17 cellular contexts compared by ENCODE assay signal in genomic region chr2:29072971-29073725, GRCh38. TPM values are rescaled to one million over a fixed set of nuclear protein-coding genes. Genes with fewer than 3 reads are reported as not detected.
A peak's percentile ranks its signal among the peaks of the same experiment; 100 is the strongest.
DNase-seq lines count a peak whose midpoint lies in the region; ATAC-seq and TF ChIP-seq lines count a peak whose summit lies in the region.
"Had no signal": no experiment of that assay in that cellular context is flagged by ENCODE, and none has a peak within 500 bp of the region (broad histone marks: within the 10 kb centered on the region; RNA-seq: fewer than 3 reads in every experiment).

No MANE protein-coding gene starts in this region.

- H3K9me3 ChIP-seq in BLaER1 (0 out of 2 replicates have a peak, but pooled peaks cover 5% of the 10 kb centered on the region), neural progenitor cell (ENCODE audit: low read depth) (no peaks in the 10 kb centered on the region), PC-3 (ENCODE audit: low read length) (no peaks in the 10 kb centered on the region)

- no peak overlapping the region for H3K9ac ChIP-seq in BLaER1
- H3K9ac ChIP-seq in neural progenitor cell: no peak overlapping the region
- no peak overlapping the region for H3K9ac ChIP-seq in PC-3 (ENCODE audit: low read length)

- H3K4me2 ChIP-seq in BLaER1 (peak overlapping the region; percentile 79), neural progenitor cell (no peak overlapping the region), PC-3 (ENCODE audit: low read length) (no peak overlapping the region)

- H3K4me3 ChIP-seq in BLaER1: no peak overlapping the region
- H3K4me3 ChIP-seq in neural progenitor cell: no peak overlapping the region
- no peak overlapping the region for H3K4me3 ChIP-seq in PC-3 (ENCODE audit: low read length)

- no peaks in the 10 kb centered on the region for H3K36me3 Mint-ChIP-seq in activated CD8-positive, alpha-beta memory T cell treated with anti-CD3 and anti-CD28 coated beads, Interleukin-2, amount 10 ng/mL, durations not matched to agents 7 days and 5 days
- no peaks in the 10 kb centered on the region for H3K36me3 Mint-ChIP-seq in neural progenitor cell
- no peaks in the 10 kb centered on the region for H3K36me3 Mint-ChIP-seq in activated naive CD4-positive, alpha-beta T cell treated with anti-CD3 and anti-CD28 coated beads for 36 hours (ENCODE audit: low read depth)
- H3K36me3 Mint-ChIP-seq: CD14-positive monocyte; CD8-positive, alpha-beta T cell had no signal

- H3K79me2 ChIP-seq in neural progenitor cell (ENCODE audit: low read depth): no peaks in the 10 kb centered on the region
- H3K79me2 ChIP-seq in PC-3 (ENCODE audit: low read length): no peaks in the 10 kb centered on the region

- CTCF ChIA-PET in activated CD8-positive, alpha-beta memory T cell treated with anti-CD3 and anti-CD28 coated beads, Interleukin-2, amount 10 ng/mL, durations not matched to agents 7 days and 5 days (lab: Charles Lee): no interaction called here
- CTCF ChIA-PET in PC-3 (lab: Charles Lee): no interaction called here
- CTCF ChIA-PET in activated naive CD4-positive, alpha-beta T cell treated with anti-CD3 and anti-CD28 coated beads for 36 hours (lab: Charles Lee): no interaction called here

- no peaks in the 10 kb centered on the region for H3K4me1 Mint-ChIP-seq in activated CD8-positive, alpha-beta memory T cell treated with anti-CD3 and anti-CD28 coated beads, Interleukin-2, amount 10 ng/mL, durations not matched to agents 7 days and 5 days
- H3K4me1 Mint-ChIP-seq in neural progenitor cell: peaks cover 60% of the 10 kb centered on the region
- H3K4me1 Mint-ChIP-seq in activated naive CD4-positive, alpha-beta T cell treated with anti-CD3 and anti-CD28 coated beads for 36 hours (ENCODE audit: low read depth): no peaks in the 10 kb centered on the region
- H3K4me1 Mint-ChIP-seq: B cell had no signal

- no peaks in the 10 kb centered on the region for H3K9me2 ChIP-seq in PC-3 (replicated peaks; ENCODE audit: low read length)

- H3K4me1 ChIP-seq in BLaER1 (peaks cover 38% of the 10 kb centered on the region), neural progenitor cell (peaks cover 29% of the 10 kb centered on the region), PC-3 (ENCODE audit: insufficient read depth, low read length) (no peaks in the 10 kb centered on the region)

- intact Hi-C loops in PC-3 (cut with micrococcal nuclease): no loop called here
- intact Hi-C loops in activated naive CD4-positive, alpha-beta T cell treated with anti-CD3 and anti-CD28 coated beads for 36 hours (cut with micrococcal nuclease): no loop called here

- H3K36me3 ChIP-seq in BLaER1 (no peaks in the 10 kb centered on the region), neural progenitor cell (no peaks in the 10 kb centered on the region), PC-3 (ENCODE audit: low read depth, low read length) (no peaks in the 10 kb centered on the region)

- no TSS peak for BruUV-seq in PC-3 (replicated peaks; lab: Mats Ljungman, UMichigan)

- DNase-seq in activated CD8-positive, alpha-beta memory T cell treated with anti-CD3 and anti-CD28 coated beads, Interleukin-2, amount 10 ng/mL, durations not matched to agents 7 days and 5 days: peak; percentile 19
- DNase-seq in activated CD8-positive, alpha-beta memory T cell treated with anti-CD3 and anti-CD28 coated beads for 24 hours: no peak
- DNase-seq in DMS79 (lab: John Stamatoyannopoulos, UW) (peak; percentile 81), neural progenitor cell (ENCODE audit: low spot score) (no peak), PC-3 (no peak)
- DNase-seq in activated T-cell treated with anti-CD3 and anti-CD28 coated beads, Interleukin-2, amount 50 U/mL, for 1 hour: no peak
- no peak for DNase-seq in activated naive CD4-positive, alpha-beta T cell treated with anti-CD3 and anti-CD28 coated beads for 36 hours
- DNase-seq: CD8-positive, alpha-beta T cell; COR-L47; DMS153; GF-D8; HCEC 1CT; HFFc6 had no signal

- no peaks in the 10 kb centered on the region for H3K27me3 Mint-ChIP-seq in activated CD8-positive, alpha-beta memory T cell treated with anti-CD3 and anti-CD28 coated beads, Interleukin-2, amount 10 ng/mL, durations not matched to agents 7 days and 5 days
- H3K27me3 Mint-ChIP-seq in neural progenitor cell (ENCODE audit: insufficient read depth, low read depth): peaks cover 8% of the 10 kb centered on the region
- H3K27me3 Mint-ChIP-seq in activated naive CD4-positive, alpha-beta T cell treated with anti-CD3 and anti-CD28 coated beads for 36 hours (ENCODE audit: low read depth): no peaks in the 10 kb centered on the region

- H2AFZ ChIP-seq in neural progenitor cell (replicated peaks) (no peak overlapping the region), PC-3 (ENCODE audit: low read length) (no peak overlapping the region)

- H3K27ac ChIP-seq in BLaER1 (0 out of 2 replicates have a peak overlapping the region, but pooled peaks have one; percentile 0), neural progenitor cell (no peak overlapping the region), PC-3 (ENCODE audit: low read length) (no peak overlapping the region)

- H4K20me1 ChIP-seq in BLaER1 (no peaks in the 10 kb centered on the region), neural progenitor cell (ENCODE audit: low read depth) (no peaks in the 10 kb centered on the region), PC-3 (ENCODE audit: low read length) (no peaks in the 10 kb centered on the region)

- H3F3A ChIP-seq in neural progenitor cell (ENCODE audit: low read depth) (no peaks in the 10 kb centered on the region), PC-3 (ENCODE audit: low read length, unreplicated experiment) (no peaks in the 10 kb centered on the region)

- H3K27me3 ChIP-seq in BLaER1: no peaks in the 10 kb centered on the region
- H3K27me3 ChIP-seq in neural progenitor cell: no peaks in the 10 kb centered on the region
- no peaks in the 10 kb centered on the region for H3K27me3 ChIP-seq in PC-3 (ENCODE audit: low read length)

- no peak overlapping the region for H3K4me3 Mint-ChIP-seq in activated CD8-positive, alpha-beta memory T cell treated with anti-CD3 and anti-CD28 coated beads, Interleukin-2, amount 10 ng/mL, durations not matched to agents 7 days and 5 days
- H3K4me3 Mint-ChIP-seq in neural progenitor cell: no peak overlapping the region
- no peak overlapping the region for H3K4me3 Mint-ChIP-seq in activated naive CD4-positive, alpha-beta T cell treated with anti-CD3 and anti-CD28 coated beads for 36 hours
- H3K4me3 Mint-ChIP-seq: B cell; CD14-positive monocyte; CD8-positive, alpha-beta T cell; HFFc6 had no signal

- TF ChIP-seq CTCF in neural progenitor cell (IDR thresholded peaks at IDR 0.05): no peak
- no peak for TF ChIP-seq CTCF in PC-3 (conservative IDR thresholded peaks at IDR 0.05; ENCODE audit: low read depth, low read length)

- ATAC-seq in activated CD8-positive, alpha-beta memory T cell treated with anti-CD3 and anti-CD28 coated beads, Interleukin-2, amount 10 ng/mL, durations not matched to agents 7 days and 5 days: no peak
- ATAC-seq in PC-3: no peak
- ATAC-seq: CD8-positive, alpha-beta T cell had no signal

- H3K27ac Mint-ChIP-seq in activated CD8-positive, alpha-beta memory T cell treated with anti-CD3 and anti-CD28 coated beads, Interleukin-2, amount 10 ng/mL, durations not matched to agents 7 days and 5 days: no peak overlapping the region
- peak overlapping the region; percentile 60 for H3K27ac Mint-ChIP-seq in neural progenitor cell
- no peak overlapping the region for H3K27ac Mint-ChIP-seq in activated naive CD4-positive, alpha-beta T cell treated with anti-CD3 and anti-CD28 coated beads for 36 hours
- H3K27ac Mint-ChIP-seq: B cell; CD8-positive, alpha-beta T cell; HFFc6 had no signal

- no peaks in the 10 kb centered on the region for H3K9me3 Mint-ChIP-seq in activated CD8-positive, alpha-beta memory T cell treated with anti-CD3 and anti-CD28 coated beads, Interleukin-2, amount 10 ng/mL, durations not matched to agents 7 days and 5 days (ENCODE audit: low read depth)
- H3K9me3 Mint-ChIP-seq in neural progenitor cell: peaks cover 7% of the 10 kb centered on the region
- H3K9me3 Mint-ChIP-seq in activated naive CD4-positive, alpha-beta T cell treated with anti-CD3 and anti-CD28 coated beads for 36 hours: no peaks in the 10 kb centered on the region
- H3K9me3 Mint-ChIP-seq: HFFc6 had no signal

- POLR2A ChIA-PET in PC-3 (lab: Charles Lee; ENCODE audit: unreplicated experiment): no interaction called here

RNA-seq across cellular contexts. Expression of gene PCARE, which starts 1.2 kb away (rescaled TPM):
- not detected for total RNA-seq in activated CD8-positive, alpha-beta memory T cell treated with anti-CD3 and anti-CD28 coated beads, Interleukin-2, amount 10 ng/mL, durations not matched to agents 7 days and 5 days
- total RNA-seq in neural progenitor cell (ENCODE audit: low replicate concordance) (not detected in 2 replicates), PC-3 (2014; rRNA removed) (not detected in 2 replicates)
- total RNA-seq in activated naive CD4-positive, alpha-beta T cell treated with anti-CD3 and anti-CD28 coated beads for 36 hours: not detected
- total RNA-seq: B cell; CD8-positive, alpha-beta T cell; H4; HFFc6 had no signal

RNA-seq across cellular contexts. Expression of gene CLIP4, which starts 42.1 kb away (rescaled TPM):
- 10 to 100 TPM; 27.6 to 36.7 TPM for total RNA-seq in activated CD8-positive, alpha-beta memory T cell treated with anti-CD3 and anti-CD28 coated beads, Interleukin-2, amount 10 ng/mL, durations not matched to agents 7 days and 5 days
- total RNA-seq in neural progenitor cell (ENCODE audit: low replicate concordance) (1.5 and 2.1 TPM in 2 replicates), PC-3 (2014; rRNA removed) (24.2 and 25.1 TPM in 2 replicates)
- total RNA-seq in activated naive CD4-positive, alpha-beta T cell treated with anti-CD3 and anti-CD28 coated beads for 36 hours: 10 to 100 TPM; 25.1 to 26.6 TPM

Comparison
In these comparisons a context has a peak if more than half of its experiments do, and no peak if none do; other contexts are left out.
1. DNase-seq: peak in activated CD8-positive, alpha-beta memory T cell treated with anti-CD3 and anti-CD28 coated beads, Interleukin-2, amount 10 ng/mL, durations not matched to agents 7 days and 5 days (single experiment) and DMS79 (single experiment); none in activated CD8-positive, alpha-beta memory T cell treated with anti-CD3 and anti-CD28 coated beads for 24 hours (single experiment), neural progenitor cell (single experiment), PC-3 (single experiment), activated T-cell treated with anti-CD3 and anti-CD28 coated beads, Interleukin-2, amount 50 U/mL, for 1 hour (single experiment) and activated naive CD4-positive, alpha-beta T cell treated with anti-CD3 and anti-CD28 coated beads for 36 hours (single experiment).